In genomic region chr21:37049741-37050140, GRCh38 we compare ENCODE assay signal across 2 cellular contexts.
TF ChIP-seq lines count a peak whose summit lies in the region.
"Not testable (repeated sequence)": the region's sequence is repeated elsewhere in the genome, so short reads cannot be mapped to it uniquely, and the experiment has no call there.

No MANE protein-coding gene starts in this region.

TF ChIP-seq in K562, 482 proteins besides CTCF, POLR2A, EP300 and RAD21:
- TF ChIP-seq ARID1B (IDR thresholded peaks at IDR 0.05) (peak; percentile 18; the same call in 1 of the 2 replicates), ESRRA (IDR thresholded peaks at IDR 0.05; ENCODE audit: borderline replicate concordance, low read depth) (peak; percentile 98)
TF ChIP-seq in K562: peak in this region for 2; not testable (repeated sequence) for 480.

TF ChIP-seq in HepG2, 621 proteins besides CTCF, POLR2A, EP300 and RAD21:
- not testable (repeated sequence) for TF ChIP-seq FOXP1 (IDR thresholded peaks at IDR 0.05)
- TF ChIP-seq FOXP1 (CRISPR knock-in tag; IDR thresholded peaks at IDR 0.05) (peak; percentile 36; the same call in 1 of the 2 replicates), TCF7 (IDR thresholded peaks at IDR 0.05; ENCODE audit: low read depth) (peak; percentile 43), ZFP90 (CRISPR knock-in tag; IDR thresholded peaks at IDR 0.05; ENCODE audit: borderline replicate concordance) (peak; percentile 100)
